25 cellular contexts compared by ENCODE assay signal in the genomic region with DNA sequence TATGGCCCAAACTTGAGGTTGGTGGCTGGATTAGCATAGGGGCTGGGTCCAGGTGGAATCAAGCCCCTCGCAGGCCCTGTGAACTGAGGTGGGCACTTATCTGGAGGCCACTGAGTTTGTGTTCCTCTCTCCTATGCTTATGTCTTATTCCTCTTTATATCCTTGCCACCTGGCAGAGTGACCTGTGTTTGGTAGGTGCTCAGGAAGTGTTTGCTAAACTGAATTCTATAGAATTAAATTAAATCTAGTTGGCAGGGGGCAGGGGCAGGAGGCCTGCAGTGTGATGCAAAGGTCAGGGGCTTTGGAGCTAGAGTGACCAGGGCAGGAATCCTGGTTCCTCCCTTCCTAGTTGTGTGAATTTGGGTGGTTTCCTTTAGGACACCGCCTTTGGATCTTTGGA. TPM values are rescaled to one million over a fixed set of nuclear protein-coding genes. Genes with fewer than 3 reads are reported as not detected.
"Had no signal": no experiment of that assay in that cellular context is flagged by ENCODE, and none has a peak within 500 bp of the region (broad histone marks: within the 10 kb centered on the region; RNA-seq: fewer than 3 reads in every experiment).

No MANE protein-coding gene starts in this region.

- H3K9me3 ChIP-seq: Peyer's patch, SK-N-SH had no signal

- FAIRE-seq: astrocyte had no signal

- H3K27me3 ChIP-seq: Peyer's patch, SJCRH30 had no signal

- H3K9me3 Mint-ChIP-seq: activated CD8-positive, alpha-beta T cell treated with anti-CD3 and anti-CD28 coated beads for 36 hours; activated naive CD4-positive, alpha-beta T cell treated with anti-CD3 and anti-CD28 coated beads for 36 hours; activated T-helper 1 cell treated with anti-CD3 and anti-CD28 coated beads, Interleukin-12 subunit alpha, Interleukin-12 subunit beta, Interleukin-2, Interleukin-4 antibody, amounts not matched to agents 30 ng/mL and 10 ng/mL and 1 ng/mL, durations not matched to agents 14 hours and 24 hours and 36 hours; brain; T-helper 1 cell treated with Interleukin-12 subunit alpha and Interleukin-12 subunit beta and Interleukin-4 antibody, amounts not matched to agents 30 μg/mL and 1 μg/mL, for 36 hours had no signal

- DNase-seq: activated CD4-positive, alpha-beta T cell treated with anti-CD3 and anti-CD28 coated beads for 4 hours; activated CD8-positive, alpha-beta memory T cell treated with anti-CD3 and anti-CD28 coated beads, Interleukin-2, amount 50 U/mL, for 4 hours; activated CD8-positive, alpha-beta T cell treated with anti-CD3 and anti-CD28 coated beads for 36 hours; activated gamma-delta T cell; activated naive CD4-positive, alpha-beta T cell treated with anti-CD3 and anti-CD28 coated beads for 36 hours; KBM-7; NCI-H1048; NCI-H1417; NCI-H1694 treated with DMSO at 0.1 percent for 48 hours; NCI-H2029 treated with DMSO at 0.1 percent for 48 hours; NCI-H345; NCI-H510A; NCI-H69; NK-92 treated with Interleukin-12 subunit alpha and Interleukin-12 subunit beta, amount 100 ng/mL, for 24 hours; Peyer's patch; Right ventricle myocardium superior; SJCRH30; SK-N-SH had no signal

- ATAC-seq: activated CD4-positive, CD25-positive, alpha-beta regulatory T cell treated with anti-CD3 and anti-CD28 coated beads, Interleukin-2, amount 50 U/mL, for 24 hours had no signal

RNA-seq across cellular contexts. Expression of a gene that starts 28.4 kb away (rescaled TPM):
- total RNA-seq: activated naive CD4-positive, alpha-beta T cell treated with anti-CD3 and anti-CD28 coated beads for 36 hours; activated T-helper 1 cell treated with anti-CD3 and anti-CD28 coated beads, Interleukin-12 subunit alpha, Interleukin-12 subunit beta, Interleukin-2, Interleukin-4 antibody, amounts not matched to agents 30 ng/mL and 10 ng/mL and 1 ng/mL, durations not matched to agents 14 hours and 24 hours and 36 hours; astrocyte; LHCN-M2; M059J; Peyer's patch; Right ventricle myocardium superior; SJCRH30 had no signal
- polyA plus RNA-seq: SK-N-SH had no signal

RNA-seq across cellular contexts. Expression of a gene that starts 35.3 kb away (rescaled TPM):
- total RNA-seq: activated CD8-positive, alpha-beta T cell treated with anti-CD3 and anti-CD28 coated beads for 36 hours; activated naive CD4-positive, alpha-beta T cell treated with anti-CD3 and anti-CD28 coated beads for 36 hours; activated T-helper 1 cell treated with anti-CD3 and anti-CD28 coated beads, Interleukin-12 subunit alpha, Interleukin-12 subunit beta, Interleukin-2, Interleukin-4 antibody, amounts not matched to agents 30 ng/mL and 10 ng/mL and 1 ng/mL, durations not matched to agents 14 hours and 24 hours and 36 hours; M059J; Peyer's patch; Right ventricle myocardium superior; SJCRH30 had no signal

RNA-seq across cellular contexts. Expression of a gene that starts 43.1 kb away (rescaled TPM):
- total RNA-seq: activated CD8-positive, alpha-beta T cell treated with anti-CD3 and anti-CD28 coated beads for 36 hours; activated naive CD4-positive, alpha-beta T cell treated with anti-CD3 and anti-CD28 coated beads for 36 hours; activated T-helper 1 cell treated with anti-CD3 and anti-CD28 coated beads, Interleukin-12 subunit alpha, Interleukin-12 subunit beta, Interleukin-2, Interleukin-4 antibody, amounts not matched to agents 30 ng/mL and 10 ng/mL and 1 ng/mL, durations not matched to agents 14 hours and 24 hours and 36 hours; astrocyte; M059J; Peyer's patch; Right ventricle myocardium superior had no signal
- polyA plus RNA-seq: SK-N-SH had no signal
